Comparison of ENCODE assay signal across 7 cellular contexts in genomic region chr18:36830141-36830495, GRCh38. TPM values are rescaled to one million over a fixed set of nuclear protein-coding genes. Genes with fewer than 3 reads are reported as not detected.
DNase-seq lines count a peak whose midpoint lies in the region; ATAC-seq, FAIRE-seq and TF ChIP-seq lines count a peak whose summit lies in the region.

No MANE protein-coding gene starts in this region.

- H3K36me3 ChIP-seq in psoas muscle (ENCODE audit: insufficient read depth in 1 of 2, low read depth in 1 of 2), result no peaks in the 10 kb centered on the region

- DNase-seq in NCI-H69 (lab: John Stamatoyannopoulos, UW) (peak; percentile 76), psoas muscle (no peak), RCC 7860 (ENCODE audit: low spot score) (no peak), NCI-H2081 treated with DMSO at 0.1 percent for 48 hours (lab: John Stamatoyannopoulos, UW) (no peak)
- DNase-seq in effector memory CD8-positive, alpha-beta T cell, result no peak

- TF ChIP-seq CTCF in psoas muscle (IDR thresholded peaks at IDR 0.05), result no peak

- intact Hi-C loops in psoas muscle (cut with DNase I), result no loop called here

- peak overlapping the region; percentile 89 to 93 for H3K4me3 Mint-ChIP-seq in effector memory CD8-positive, alpha-beta T cell

- no peaks in the 10 kb centered on the region for H3K9me3 ChIP-seq in psoas muscle

- H3K27me3 ChIP-seq in psoas muscle (ENCODE audit: insufficient read depth in 3 of 3, low read length in 2 of 3), result no peaks in the 10 kb centered on the region

- H3K27me3 Mint-ChIP-seq in effector memory CD8-positive, alpha-beta T cell, result no peaks in the 10 kb centered on the region

- no peaks in the 10 kb centered on the region for H3K9me3 Mint-ChIP-seq in effector memory CD8-positive, alpha-beta T cell

- no peak for FAIRE-seq in RCC 7860 (lab: Jason Lieb, UNC)

- H3K27ac ChIP-seq in psoas muscle, result no peak overlapping the region

- H3K4me1 Mint-ChIP-seq in effector memory CD8-positive, alpha-beta T cell (ENCODE audit: low read depth in 2 of 2), result peaks cover 26 to 27% of the 10 kb centered on the region in 2 donors

- H3K36me3 Mint-ChIP-seq in effector memory CD8-positive, alpha-beta T cell (ENCODE audit: insufficient read depth), result peaks cover 10% of the 10 kb centered on the region

- ATAC-seq in effector memory CD8-positive, alpha-beta T cell (replicated peaks), result no peak
- ATAC-seq in psoas muscle (no peak), HG02610 (IDR thresholded peaks at IDR 0.05; ENCODE audit: unreplicated experiment) (no peak)

- peak overlapping the region in 1 of 2 donors; percentile 47 for H3K27ac Mint-ChIP-seq in effector memory CD8-positive, alpha-beta T cell

- peak overlapping the region; percentile 87 for H3K4me3 ChIP-seq in GM08714 (ENCODE audit: low read length)
- peak overlapping the region; percentile 90 for H3K4me3 ChIP-seq in psoas muscle

- H3K4me1 ChIP-seq in psoas muscle, result peaks cover 11% of the 10 kb centered on the region

- 47 to 69% (median 60%) methylated on average over 1 of the region's 1 CpG for WGBS in psoas muscle, 3 donors

RNA-seq across cellular contexts. Expression of gene KIAA1328, which starts 1.2 kb away (rescaled TPM):
- 1 to 10 TPM; 3.1 to 4.4 (median 3.5) TPM for total RNA-seq in psoas muscle
- polyA plus RNA-seq in psoas muscle, result 1 to 10 TPM; 1.3 to 3.6 (median 2.8) TPM

RNA-seq across cellular contexts. Expression of gene TPGS2, which starts 1.3 kb away (rescaled TPM):
- total RNA-seq in psoas muscle, result 10 to 100 TPM in 3 of 4 donors, 1 to 10 TPM in 1; 8.8 to 16.2 (median 13.5) TPM
- polyA plus RNA-seq in psoas muscle, result 10 to 100 TPM; 10.7 to 17.7 (median 13.5) TPM
